Comparison of ENCODE assay signal across 11 cellular contexts in the genomic region with DNA sequence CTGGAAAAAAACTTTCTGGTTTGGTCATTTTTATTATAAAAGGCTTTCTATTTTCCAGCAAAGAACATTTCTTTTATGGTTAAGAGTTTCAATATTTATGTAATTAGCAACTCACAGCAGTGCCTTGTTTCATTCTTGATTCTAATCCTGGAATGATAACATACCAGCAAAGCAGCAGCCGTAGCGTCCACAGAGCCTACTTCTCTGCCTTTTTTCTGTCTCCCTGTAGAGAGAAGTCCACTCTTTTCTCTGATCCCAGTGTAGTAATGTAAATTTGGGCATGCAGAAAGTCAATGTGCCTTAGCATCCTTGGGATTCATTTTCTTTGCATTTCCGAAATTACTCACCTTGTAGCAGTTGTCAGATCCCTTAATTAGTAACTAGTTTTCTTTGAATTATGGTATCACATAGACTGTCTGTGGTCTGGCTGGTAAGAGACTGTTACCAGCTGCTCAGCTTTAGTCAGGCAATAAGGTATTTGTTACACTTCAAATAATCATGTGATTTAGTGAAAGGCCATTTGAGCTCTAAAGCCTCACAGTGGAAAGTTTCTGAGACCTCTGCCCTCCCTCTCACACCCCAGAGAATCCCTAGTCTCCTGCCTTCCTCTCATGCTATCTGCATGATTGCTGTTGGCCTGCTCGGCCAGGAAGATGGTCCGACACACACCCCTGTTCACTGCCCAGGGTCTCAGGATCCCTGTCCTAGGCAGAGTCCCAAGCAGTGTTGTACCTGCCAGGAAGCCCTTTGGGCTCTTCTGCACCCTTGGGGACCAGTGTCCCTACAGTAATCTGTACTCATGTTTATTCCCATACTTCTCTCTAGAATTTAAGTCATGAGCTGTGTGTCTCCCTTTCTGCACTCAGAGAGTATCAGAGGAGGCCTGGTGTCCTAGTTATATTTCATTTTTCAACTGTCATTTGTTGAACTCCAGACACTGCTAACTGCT.
A peak's percentile ranks its signal among the peaks of the same experiment; 100 is the strongest.
DNase-seq lines count a peak whose midpoint lies in the region; ATAC-seq and TF ChIP-seq lines count a peak whose summit lies in the region.
"Had no signal": no experiment of that assay in that cellular context is flagged by ENCODE, and none has a peak within 500 bp of the region (broad histone marks: within the 10 kb centered on the region; RNA-seq: fewer than 3 reads in every experiment).

No MANE protein-coding gene starts in this region.

- TF ChIP-seq CTCF in heart left ventricle (IDR thresholded peaks at IDR 0.05) = no peak
- TF ChIP-seq CTCF in brain (conservative IDR thresholded peaks at IDR 0.05) = no peak
- TF ChIP-seq CTCF in uterus (IDR thresholded peaks at IDR 0.05) = no peak

- peak overlapping the region in 9 of 12 donors; percentile 11 to 55 (median 32) for H3K27ac ChIP-seq in heart left ventricle
- H3K27ac ChIP-seq in uterus = peak overlapping the region; percentile 72 to 75
- H3K27ac ChIP-seq: C4-2B had no signal

- ATAC-seq in heart left ventricle (peak in 1 of 4 donors; percentile 10), HG02943 (IDR thresholded peaks at IDR 0.05; ENCODE audit: low read depth, unreplicated experiment) (peak; percentile 94)
- ATAC-seq: K562 had no signal

- DNase-seq in heart left ventricle (no peak), cardiac septum (ENCODE audit: low spot score) (no peak), uterus (no peak), NAMALWA (ENCODE audit: low spot score) (no peak), T1000 (lab: John Stamatoyannopoulos, UW) (no peak)
- no peak for DNase-seq in activated T-helper 1 cell treated with anti-CD3 and anti-CD28 coated beads, Interleukin-12 subunit alpha, Interleukin-12 subunit beta, Interleukin-2, Interleukin-4 antibody, amounts not matched to agents 30 ng/mL and 10 ng/mL and 1 ng/mL, durations not matched to agents 14 hours and 24 hours and 36 hours (ENCODE audit: low spot score)
- DNase-seq: stimulated activated CD4-positive, alpha-beta T cell treated with anti-CD3 and anti-CD28 coated beads, Interleukin-15, amount 100 ng/mL, for 24 hours had no signal

- 42 to 68% (median 47%) methylated on average over 5 of the region's 5 CpGs for WGBS in heart left ventricle, 4 donors

- H3K36me3 Mint-ChIP-seq in brain = peaks cover 17% of the 10 kb centered on the region
- H3K36me3 Mint-ChIP-seq in activated T-helper 1 cell treated with anti-CD3 and anti-CD28 coated beads, Interleukin-12 subunit alpha, Interleukin-12 subunit beta, Interleukin-2, Interleukin-4 antibody, amounts not matched to agents 30 ng/mL and 10 ng/mL and 1 ng/mL, durations not matched to agents 14 hours and 24 hours and 36 hours (ENCODE audit: low read depth) = peaks cover 6% of the 10 kb centered on the region

- H3K4me1 Mint-ChIP-seq in brain = peaks cover 70% of the 10 kb centered on the region
- H3K4me1 Mint-ChIP-seq in activated T-helper 1 cell treated with anti-CD3 and anti-CD28 coated beads, Interleukin-12 subunit alpha, Interleukin-12 subunit beta, Interleukin-2, Interleukin-4 antibody, amounts not matched to agents 30 ng/mL and 10 ng/mL and 1 ng/mL, durations not matched to agents 14 hours and 24 hours and 36 hours (ENCODE audit: low read depth) = peaks cover 45% of the 10 kb centered on the region

- H3K36me3 ChIP-seq in heart left ventricle = no peaks in the 10 kb centered on the region
- H3K36me3 ChIP-seq in uterus = no peaks in the 10 kb centered on the region

- H3K9me3 Mint-ChIP-seq in brain = peaks cover 0 to 4% (median 0%) of the 10 kb centered on the region in 5 experiments
- no peaks in the 10 kb centered on the region for H3K9me3 Mint-ChIP-seq in activated T-helper 1 cell treated with anti-CD3 and anti-CD28 coated beads, Interleukin-12 subunit alpha, Interleukin-12 subunit beta, Interleukin-2, Interleukin-4 antibody, amounts not matched to agents 30 ng/mL and 10 ng/mL and 1 ng/mL, durations not matched to agents 14 hours and 24 hours and 36 hours

- no peak for TF ChIP-seq POLR2A in heart left ventricle (IDR thresholded peaks at IDR 0.05)
- no peak for TF ChIP-seq POLR2A in uterus (IDR thresholded peaks at IDR 0.05)

- H3K27me3 ChIP-seq in heart left ventricle = no peaks in the 10 kb centered on the region
- no peaks in the 10 kb centered on the region for H3K27me3 ChIP-seq in uterus

- peak overlapping the region in 4 of 5 experiments; percentile 35 to 95 (median 73) for H3K27ac Mint-ChIP-seq in brain
- no peak overlapping the region for H3K27ac Mint-ChIP-seq in activated T-helper 1 cell treated with anti-CD3 and anti-CD28 coated beads, Interleukin-12 subunit alpha, Interleukin-12 subunit beta, Interleukin-2, Interleukin-4 antibody, amounts not matched to agents 30 ng/mL and 10 ng/mL and 1 ng/mL, durations not matched to agents 14 hours and 24 hours and 36 hours

- intact Hi-C loops in heart left ventricle (cut with DNase I) (no loop called here), cardiac septum (cut with DNase I) (no loop called here), uterus (cut with DNase I; ENCODE audit: low total_unique reads) (no loop called here)
- intact Hi-C loops in activated T-helper 1 cell treated with anti-CD3 and anti-CD28 coated beads, Interleukin-12 subunit alpha, Interleukin-12 subunit beta, Interleukin-2, Interleukin-4 antibody, amounts not matched to agents 30 ng/mL and 10 ng/mL and 1 ng/mL, durations not matched to agents 14 hours and 24 hours and 36 hours (cut with micrococcal nuclease) = no loop called here

- H3K4me1 ChIP-seq in heart left ventricle = peaks cover 12 to 88% (median 58%) of the 10 kb centered on the region in 12 donors
- peaks cover 0 to 7% of the 10 kb centered on the region in 2 donors for H3K4me1 ChIP-seq in uterus

- H3K4me3 ChIP-seq in heart left ventricle (no peak overlapping the region), uterus (no peak overlapping the region)
- H3K4me3 ChIP-seq: K562 had no signal

- H3K9me3 ChIP-seq in heart left ventricle (no peaks in the 10 kb centered on the region), uterus (no peaks in the 10 kb centered on the region)

- H3K4me3 Mint-ChIP-seq in brain = peak overlapping the region in 2 of 5 experiments; percentile 21 to 52
- H3K4me3 Mint-ChIP-seq in activated T-helper 1 cell treated with anti-CD3 and anti-CD28 coated beads, Interleukin-12 subunit alpha, Interleukin-12 subunit beta, Interleukin-2, Interleukin-4 antibody, amounts not matched to agents 30 ng/mL and 10 ng/mL and 1 ng/mL, durations not matched to agents 14 hours and 24 hours and 36 hours = no peak overlapping the region

- no peaks in the 10 kb centered on the region for H3K27me3 Mint-ChIP-seq in brain
- H3K27me3 Mint-ChIP-seq in activated T-helper 1 cell treated with anti-CD3 and anti-CD28 coated beads, Interleukin-12 subunit alpha, Interleukin-12 subunit beta, Interleukin-2, Interleukin-4 antibody, amounts not matched to agents 30 ng/mL and 10 ng/mL and 1 ng/mL, durations not matched to agents 14 hours and 24 hours and 36 hours (ENCODE audit: insufficient read depth) = no peaks in the 10 kb centered on the region
